25 cellular contexts compared by ENCODE assay signal in the genomic region with DNA sequence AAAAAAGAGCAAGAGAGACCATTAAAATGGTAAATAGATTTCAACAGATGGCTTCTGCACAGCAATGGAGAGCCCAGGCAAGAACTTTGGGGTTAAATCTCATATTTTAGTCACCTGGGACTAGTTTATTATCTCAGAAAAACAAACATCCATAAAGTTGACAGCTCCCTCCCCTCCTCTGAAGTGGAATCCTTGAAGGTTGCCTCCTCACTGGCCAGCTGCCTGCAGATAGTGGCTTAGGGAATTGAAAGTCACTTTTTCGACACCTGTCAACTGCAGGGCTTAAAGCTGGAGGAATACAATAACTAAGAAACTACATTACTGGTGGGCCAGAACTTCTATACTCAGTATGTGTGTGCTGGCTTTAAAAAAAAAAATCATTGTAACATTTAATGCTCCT. TPM values are rescaled to one million over a fixed set of nuclear protein-coding genes. Genes with fewer than 3 reads are reported as not detected.
"Had no signal": no experiment of that assay in that cellular context is flagged by ENCODE, and none has a peak within 500 bp of the region (broad histone marks: within the 10 kb centered on the region; RNA-seq: fewer than 3 reads in every experiment).

No MANE protein-coding gene starts in this region.

- H3K9me3 Mint-ChIP-seq: activated CD4-positive, alpha-beta memory T cell treated with anti-CD3 and anti-CD28 coated beads, Interleukin-2, amount 10 ng/mL, durations not matched to agents 7 days and 5 days; activated CD4-positive, alpha-beta T cell treated with anti-CD3 and anti-CD28 coated beads, Interleukin-2, amount 10 ng/mL, durations not matched to agents 24 days and 14 days; activated naive CD4-positive, alpha-beta T cell treated with anti-CD3 and anti-CD28 coated beads, Interleukin-2, amount 10 ng/mL, durations not matched to agents 7 days and 5 days; activated T-cell treated with anti-CD3 and anti-CD28 coated beads, Interleukin-2, amount 50 U/mL, for 72 hours; natural killer cell treated with Interleukin-12 subunit alpha and Interleukin-12 subunit beta and Interleukin-15 and Interleukin-18, amount 100 ng/mL, for 72 hours; type B pancreatic cell had no signal

- H3K4me1 Mint-ChIP-seq: activated CD4-positive, alpha-beta memory T cell treated with anti-CD3 and anti-CD28 coated beads, Interleukin-2, amount 10 ng/mL, durations not matched to agents 7 days and 5 days; activated CD4-positive, alpha-beta T cell treated with anti-CD3 and anti-CD28 coated beads, Interleukin-2, amount 10 ng/mL, durations not matched to agents 24 days and 14 days; activated naive CD4-positive, alpha-beta T cell treated with anti-CD3 and anti-CD28 coated beads, Interleukin-2, amount 10 ng/mL, durations not matched to agents 7 days and 5 days had no signal

- H3K27ac Mint-ChIP-seq: activated CD4-positive, alpha-beta memory T cell treated with anti-CD3 and anti-CD28 coated beads, Interleukin-2, amount 10 ng/mL, durations not matched to agents 7 days and 5 days; activated CD4-positive, alpha-beta T cell treated with anti-CD3 and anti-CD28 coated beads, Interleukin-2, amount 10 ng/mL, durations not matched to agents 24 days and 14 days; activated naive CD4-positive, alpha-beta T cell treated with anti-CD3 and anti-CD28 coated beads, Interleukin-2, amount 10 ng/mL, durations not matched to agents 7 days and 5 days; activated T-cell treated with anti-CD3 and anti-CD28 coated beads, Interleukin-2, amount 50 U/mL, for 72 hours; natural killer cell treated with Interleukin-12 subunit alpha and Interleukin-12 subunit beta and Interleukin-15 and Interleukin-18, amount 100 ng/mL, for 72 hours; type B pancreatic cell had no signal

- DNase-seq: activated CD4-positive, alpha-beta memory T cell treated with anti-CD3 and anti-CD28 coated beads, Interleukin-2, amount 10 ng/mL, durations not matched to agents 7 days and 5 days; activated CD4-positive, alpha-beta T cell treated with anti-CD3 and anti-CD28 coated beads, Interleukin-2, amount 10 ng/mL, durations not matched to agents 24 days and 14 days; activated effector memory CD4-positive, alpha-beta T cell treated with Interleukin-2 at 50 U/mL for 16 hours; activated naive CD4-positive, alpha-beta T cell treated with anti-CD3 and anti-CD28 coated beads, Interleukin-2, amount 10 ng/mL, durations not matched to agents 7 days and 5 days; activated T-cell treated with anti-CD3 and anti-CD28 coated beads, Interleukin-2, amount 50 U/mL, for 72 hours; anterior cingulate cortex; body of pancreas; dermis blood vessel endothelial cell; effector CD8-positive, alpha-beta T cell; erythroblast; foreskin keratinocyte; kidney glomerular epithelial cell; left ventricle myocardium inferior; pancreas; psoas muscle; spleen; stimulated activated CD4-positive, alpha-beta T cell treated with anti-CD3 and anti-CD28 coated beads, Interleukin-4, amount 100 ng/mL, for 1 hour; stimulated activated naive CD4-positive, alpha-beta T cell treated with Interleukin-2 at 50 U/mL for 16 hours had no signal

- H3K27me3 Mint-ChIP-seq: activated CD4-positive, alpha-beta memory T cell treated with anti-CD3 and anti-CD28 coated beads, Interleukin-2, amount 10 ng/mL, durations not matched to agents 7 days and 5 days; activated CD4-positive, alpha-beta T cell treated with anti-CD3 and anti-CD28 coated beads, Interleukin-2, amount 10 ng/mL, durations not matched to agents 24 days and 14 days; activated naive CD4-positive, alpha-beta T cell treated with anti-CD3 and anti-CD28 coated beads, Interleukin-2, amount 10 ng/mL, durations not matched to agents 7 days and 5 days; natural killer cell treated with Interleukin-12 subunit alpha and Interleukin-12 subunit beta and Interleukin-15 and Interleukin-18, amount 100 ng/mL, for 72 hours; type B pancreatic cell had no signal

- H3K4me3 Mint-ChIP-seq: activated CD4-positive, alpha-beta memory T cell treated with anti-CD3 and anti-CD28 coated beads, Interleukin-2, amount 10 ng/mL, durations not matched to agents 7 days and 5 days; activated CD4-positive, alpha-beta T cell treated with anti-CD3 and anti-CD28 coated beads, Interleukin-2, amount 10 ng/mL, durations not matched to agents 24 days and 14 days; activated naive CD4-positive, alpha-beta T cell treated with anti-CD3 and anti-CD28 coated beads, Interleukin-2, amount 10 ng/mL, durations not matched to agents 7 days and 5 days; activated T-cell treated with anti-CD3 and anti-CD28 coated beads, Interleukin-2, amount 50 U/mL, for 72 hours; natural killer cell treated with Interleukin-12 subunit alpha and Interleukin-12 subunit beta and Interleukin-15 and Interleukin-18, amount 100 ng/mL, for 72 hours; type B pancreatic cell had no signal

- ATAC-seq: activated CD4-positive, CD25-positive, alpha-beta regulatory T cell treated with anti-CD3 and anti-CD28 coated beads, Interleukin-2, amount 50 U/mL, for 24 hours; activated T-cell treated with anti-CD3 and anti-CD28 coated beads, Interleukin-2, amount 50 U/mL, for 72 hours; body of pancreas; foreskin keratinocyte; natural killer cell treated with Interleukin-12 subunit alpha and Interleukin-12 subunit beta and Interleukin-15 and Interleukin-18, amount 100 ng/mL, for 72 hours; pancreas; psoas muscle had no signal

RNA-seq across cellular contexts. Expression of a gene that starts 52.3 kb away (rescaled TPM):
- total RNA-seq: activated CD4-positive, alpha-beta memory T cell treated with anti-CD3 and anti-CD28 coated beads, Interleukin-2, amount 10 ng/mL, durations not matched to agents 7 days and 5 days; activated CD4-positive, alpha-beta T cell treated with anti-CD3 and anti-CD28 coated beads, Interleukin-2, amount 10 ng/mL, durations not matched to agents 24 days and 14 days; activated T-cell treated with anti-CD3 and anti-CD28 coated beads, Interleukin-2, amount 50 U/mL, for 72 hours; body of pancreas; cardiac muscle cell; dermis blood vessel endothelial cell; foreskin keratinocyte; left ventricle myocardium inferior; lung microvascular endothelial cell; natural killer cell treated with Interleukin-12 subunit alpha and Interleukin-12 subunit beta and Interleukin-15 and Interleukin-18, amount 100 ng/mL, for 72 hours; psoas muscle; right atrium auricular region; thoracic aorta had no signal
